ENCODE assay signal across 31 cellular contexts in genomic region chr1:83846138-83846537, GRCh38.
"Had no signal": no experiment of that assay in that cellular context is flagged by ENCODE, and none has a peak within 500 bp of the region (broad histone marks: within the 10 kb centered on the region; RNA-seq: fewer than 3 reads in every experiment).

No MANE protein-coding gene starts in this region.

- H3K4me3 Mint-ChIP-seq: activated CD4-positive, alpha-beta T cell treated with anti-CD3 and anti-CD28 coated beads, Interleukin-2, amount 10 ng/mL, durations not matched to agents 7 days and 5 days; activated CD8-positive, alpha-beta memory T cell treated with anti-CD3 and anti-CD28 coated beads, Interleukin-2, amount 10 ng/mL, durations not matched to agents 7 days and 5 days; activated CD8-positive, alpha-beta T cell treated with anti-CD3 and anti-CD28 coated beads for 36 hours; dendritic cell treated with granulocyte-macrophage colony-stimulating factor and Interleukin-4, amounts not matched to agents 40 ng/mL and 50 ng/mL, for 4 days; immature natural killer cell; natural killer cell; T-helper 2 cell treated with Interferon-gamma antibody and Interleukin-4, amounts not matched to agents 5 μg/mL and 100 μg/mL, for 36 hours had no signal

- H3K36me3 ChIP-seq: adrenal gland, ascending aorta, brain microvascular endothelial cell, left lung, neutrophil, pancreas, thyroid gland, upper lobe of right lung had no signal

- H3K36me3 Mint-ChIP-seq: activated CD8-positive, alpha-beta memory T cell treated with anti-CD3 and anti-CD28 coated beads, Interleukin-2, amount 10 ng/mL, durations not matched to agents 7 days and 5 days; immature natural killer cell; natural killer cell had no signal

- H3K4me3 ChIP-seq: adrenal gland, ascending aorta, left lung, pancreas, psoas muscle, thyroid gland, upper lobe of right lung had no signal

- H3K9me3 Mint-ChIP-seq: activated CD4-positive, alpha-beta T cell treated with anti-CD3 and anti-CD28 coated beads, Interleukin-2, amount 10 ng/mL, durations not matched to agents 7 days and 5 days; activated CD8-positive, alpha-beta T cell treated with anti-CD3 and anti-CD28 coated beads for 36 hours; activated naive CD4-positive, alpha-beta T cell treated with anti-CD3 and anti-CD28 coated beads, Interleukin-2, amount 50 U/mL, for 72 hours; dendritic cell treated with granulocyte-macrophage colony-stimulating factor and Interleukin-4, amounts not matched to agents 40 ng/mL and 50 ng/mL, for 4 days; T-helper 2 cell treated with Interferon-gamma antibody and Interleukin-4, amounts not matched to agents 5 μg/mL and 100 μg/mL, for 36 hours had no signal

- DNase-seq: activated CD4-positive, alpha-beta T cell treated with anti-CD3 and anti-CD28 coated beads, Interleukin-2, amount 10 ng/mL, durations not matched to agents 7 days and 5 days; activated CD4-positive, CD25-positive, alpha-beta regulatory T cell treated with anti-CD3 and anti-CD28 coated beads, Interleukin-2, amount 50 U/mL, for 72 hours; activated CD8-positive, alpha-beta memory T cell treated with anti-CD3 and anti-CD28 coated beads, Interleukin-2, amount 10 ng/mL, durations not matched to agents 7 days and 5 days; activated CD8-positive, alpha-beta T cell treated with anti-CD3 and anti-CD28 coated beads for 36 hours; activated gamma-delta T cell treated with Interleukin-2 at 50 U/mL for 16 hours; activated T-cell treated with anti-CD3 and anti-CD28 coated beads for 4 hours; brain microvascular endothelial cell; caudate nucleus; effector CD8-positive, alpha-beta T cell; foreskin keratinocyte; immature natural killer cell; left lung; mammary epithelial cell; midbrain; natural killer cell; pancreas; psoas muscle; right cardiac atrium; stimulated activated CD4-positive, alpha-beta T cell treated with anti-CD3 and anti-CD28 coated beads, Interleukin-12 subunit alpha, Interleukin-12 subunit beta, amount 100 ng/mL, for 4 hours; stimulated activated CD4-positive, alpha-beta T cell treated with anti-CD3 and anti-CD28 coated beads, Interleukin-4, amount 100 ng/mL, for 4 hours; stimulated activated naive CD8-positive, alpha-beta T cell treated with anti-CD3 and anti-CD28 coated beads, Interleukin-15, Interleukin-2, amounts not matched to agents 100 U/mL and 50 U/mL, for 24 hours; substantia nigra; thyroid gland; upper lobe of right lung had no signal

- H3K27ac ChIP-seq: adrenal gland, ascending aorta, brain microvascular endothelial cell, foreskin keratinocyte, left lung, neutrophil, pancreas, psoas muscle, thyroid gland, upper lobe of right lung, VCaP had no signal

- H3K27ac Mint-ChIP-seq: activated CD4-positive, alpha-beta T cell treated with anti-CD3 and anti-CD28 coated beads, Interleukin-2, amount 10 ng/mL, durations not matched to agents 7 days and 5 days; activated CD8-positive, alpha-beta memory T cell treated with anti-CD3 and anti-CD28 coated beads, Interleukin-2, amount 10 ng/mL, durations not matched to agents 7 days and 5 days; activated CD8-positive, alpha-beta T cell treated with anti-CD3 and anti-CD28 coated beads for 36 hours; activated naive CD4-positive, alpha-beta T cell treated with anti-CD3 and anti-CD28 coated beads, Interleukin-2, amount 50 U/mL, for 72 hours; dendritic cell treated with granulocyte-macrophage colony-stimulating factor and Interleukin-4, amounts not matched to agents 40 ng/mL and 50 ng/mL, for 4 days; immature natural killer cell; natural killer cell; T-helper 2 cell treated with Interferon-gamma antibody and Interleukin-4, amounts not matched to agents 5 μg/mL and 100 μg/mL, for 36 hours had no signal

- H3K4me1 ChIP-seq: adrenal gland, ascending aorta, left lung, pancreas, psoas muscle, thyroid gland had no signal

- H3K27me3 Mint-ChIP-seq: activated CD4-positive, alpha-beta T cell treated with anti-CD3 and anti-CD28 coated beads, Interleukin-2, amount 10 ng/mL, durations not matched to agents 7 days and 5 days; activated CD8-positive, alpha-beta memory T cell treated with anti-CD3 and anti-CD28 coated beads, Interleukin-2, amount 10 ng/mL, durations not matched to agents 7 days and 5 days; activated CD8-positive, alpha-beta T cell treated with anti-CD3 and anti-CD28 coated beads for 36 hours; dendritic cell treated with granulocyte-macrophage colony-stimulating factor and Interleukin-4, amounts not matched to agents 40 ng/mL and 50 ng/mL, for 4 days had no signal

- H3K9me3 ChIP-seq: adrenal gland, ascending aorta, left lung, neutrophil, pancreas, psoas muscle, thyroid gland, upper lobe of right lung had no signal

- ATAC-seq: activated CD8-positive, alpha-beta memory T cell treated with anti-CD3 and anti-CD28 coated beads, Interleukin-2, amount 10 ng/mL, durations not matched to agents 7 days and 5 days; activated CD8-positive, alpha-beta T cell treated with anti-CD3 and anti-CD28 coated beads for 36 hours; activated naive CD4-positive, alpha-beta T cell treated with anti-CD3 and anti-CD28 coated beads, Interleukin-2, amount 50 U/mL, for 72 hours; foreskin keratinocyte; left lung; natural killer cell; psoas muscle; stimulated activated naive CD8-positive, alpha-beta T cell treated with anti-CD3 and anti-CD28 coated beads, Interleukin-15, Interleukin-2, amounts not matched to agents 100 U/mL and 50 U/mL, for 24 hours; upper lobe of right lung had no signal

- H3K4me1 Mint-ChIP-seq: immature natural killer cell, natural killer cell had no signal

- H3K27me3 ChIP-seq: adrenal gland, ascending aorta, brain microvascular endothelial cell, foreskin keratinocyte, left lung, neutrophil, pancreas, thyroid gland, upper lobe of right lung had no signal
